11 cellular contexts compared by ENCODE assay signal in genomic region chr4:81260443-81261102, GRCh38. TPM values are rescaled to one million over a fixed set of nuclear protein-coding genes. Genes with fewer than 3 reads are reported as not detected.
DNase-seq lines count a peak whose midpoint lies in the region; ATAC-seq and TF ChIP-seq lines count a peak whose summit lies in the region.
"Had no signal": no experiment of that assay in that cellular context is flagged by ENCODE, and none has a peak within 500 bp of the region (broad histone marks: within the 10 kb centered on the region; RNA-seq: fewer than 3 reads in every experiment).

No MANE protein-coding gene starts in this region.

- TF ChIP-seq CTCF in cardiac muscle cell (IDR thresholded peaks at IDR 0.05; ENCODE audit: low read depth, low read length) (peak; percentile 48), OCI-LY3 (IDR thresholded peaks at IDR 0.05; ENCODE audit: low read depth, low read length) (peak; percentile 63), fibroblast of villous mesenchyme (IDR thresholded peaks at IDR 0.05; ENCODE audit: insufficient read depth, low read depth, low read length) (peak; percentile 29), heart left ventricle (IDR thresholded peaks at IDR 0.05) (peak in 1 of 12 donors; percentile 15)

- TF ChIP-seq POLR2A in heart left ventricle (IDR thresholded peaks at IDR 0.05), result no peak

- H3K9me3 ChIP-seq in cardiac muscle cell (ENCODE audit: low read depth) (no peaks in the 10 kb centered on the region), OCI-LY3 (ENCODE audit: insufficient read depth, low read length) (no peaks in the 10 kb centered on the region), heart left ventricle (peaks cover 0 to 5% (median 0%) of the 10 kb centered on the region in 12 donors)
- H3K9me3 ChIP-seq: BLaER1 had no signal

- ATAC-seq in GM21515 (IDR thresholded peaks at IDR 0.05; ENCODE audit: unreplicated experiment) (no peak), HG03108 (IDR thresholded peaks at IDR 0.05; ENCODE audit: unreplicated experiment) (no peak), heart left ventricle (no peak)

- no peaks in the 10 kb centered on the region for H3K27me3 ChIP-seq in cardiac muscle cell
- no peaks in the 10 kb centered on the region for H3K27me3 ChIP-seq in OCI-LY3 (ENCODE audit: low read depth, low read length)
- H3K27me3 ChIP-seq in heart left ventricle, result no peaks in the 10 kb centered on the region
- H3K27me3 ChIP-seq: BLaER1 had no signal

- H3K36me3 ChIP-seq in cardiac muscle cell, result no peaks in the 10 kb centered on the region
- no peaks in the 10 kb centered on the region for H3K36me3 ChIP-seq in OCI-LY3 (replicated peaks; ENCODE audit: low read depth, low read length)
- H3K36me3 ChIP-seq in heart left ventricle, result no peaks in the 10 kb centered on the region
- H3K36me3 ChIP-seq: BLaER1 had no signal

- peak in 1 of 2 donors; percentile 14 for DNase-seq in cardiac muscle cell (ENCODE audit: low read depth in 1 of 2, low spot score in 1 of 2)
- no peak for DNase-seq in cardiac septum (ENCODE audit: low spot score)
- no peak for DNase-seq in fibroblast of villous mesenchyme (ENCODE audit: low read depth)
- no peak for DNase-seq in stimulated activated CD4-positive, alpha-beta T cell treated with anti-CD3 and anti-CD28 coated beads, Interleukin-4, amount 100 ng/mL, for 4 hours
- DNase-seq in heart left ventricle, result no peak
- DNase-seq: HCEC 1CT, nucleus accumbens had no signal

- H3K4me3 ChIP-seq in cardiac muscle cell (no peak overlapping the region), OCI-LY3 (ENCODE audit: low read length) (no peak overlapping the region), fibroblast of villous mesenchyme (ENCODE audit: low read depth, low read length) (no peak overlapping the region), heart left ventricle (no peak overlapping the region)
- H3K4me3 ChIP-seq: BLaER1 had no signal

- H3K27ac ChIP-seq in cardiac muscle cell (no peak overlapping the region), OCI-LY3 (ENCODE audit: low read length) (no peak overlapping the region), heart left ventricle (no peak overlapping the region)
- H3K27ac ChIP-seq: BLaER1 had no signal

- H3K4me1 ChIP-seq in cardiac muscle cell (ENCODE audit: low read depth) (no peaks in the 10 kb centered on the region), OCI-LY3 (ENCODE audit: low read length) (peaks cover 8% of the 10 kb centered on the region), heart left ventricle (no peaks in the 10 kb centered on the region)
- H3K4me1 ChIP-seq: BLaER1 had no signal

- no peak overlapping the region for H3K4me2 ChIP-seq in OCI-LY3 (ENCODE audit: low read length)
- H3K4me2 ChIP-seq: BLaER1 had no signal

- no peaks in the 10 kb centered on the region for H4K20me1 ChIP-seq in OCI-LY3 (ENCODE audit: insufficient read depth, low read length)
- H4K20me1 ChIP-seq: BLaER1 had no signal

- H2AFZ ChIP-seq in OCI-LY3 (ENCODE audit: low read depth, low read length), result no peak overlapping the region; the same call in 1 of the 2 replicates

- 75 to 77% (median 75%) methylated on average over 10 of the region's 10 CpGs for WGBS in heart left ventricle, 4 donors

- intact Hi-C loops in cardiac septum (cut with DNase I) (no loop called here), heart left ventricle (cut with DNase I) (no loop called here)

- no peaks in the 10 kb centered on the region for H3K79me2 ChIP-seq in OCI-LY3 (ENCODE audit: low read length)

- no peak overlapping the region for H3K9ac ChIP-seq in OCI-LY3 (ENCODE audit: low read length)
- H3K9ac ChIP-seq: BLaER1 had no signal

RNA-seq across cellular contexts. Expression of gene PRKG2, which starts 45.6 kb away (rescaled TPM):
- 0.32 and 0.54 TPM in 2 replicates for total RNA-seq in cardiac muscle cell
- polyA plus RNA-seq in cardiac muscle cell, result 0.35 TPM in 1 of 2 replicates, not detected in the other
- total RNA-seq in cardiac septum, result 0.48 TPM
- total RNA-seq in fibroblast of villous mesenchyme, result under 0.01 and 0.64 TPM in 2 replicates
- total RNA-seq in heart left ventricle, result under 1 TPM in 5 of 9 donors, not detected in 4; 0.07 to 0.75 (median 0.52) TPM
- polyA plus RNA-seq in heart left ventricle, result under 1 TPM in 1 of 2 donors, not detected in 1; 0.06 TPM
